9 cellular contexts compared by ENCODE assay signal in the genomic region with DNA sequence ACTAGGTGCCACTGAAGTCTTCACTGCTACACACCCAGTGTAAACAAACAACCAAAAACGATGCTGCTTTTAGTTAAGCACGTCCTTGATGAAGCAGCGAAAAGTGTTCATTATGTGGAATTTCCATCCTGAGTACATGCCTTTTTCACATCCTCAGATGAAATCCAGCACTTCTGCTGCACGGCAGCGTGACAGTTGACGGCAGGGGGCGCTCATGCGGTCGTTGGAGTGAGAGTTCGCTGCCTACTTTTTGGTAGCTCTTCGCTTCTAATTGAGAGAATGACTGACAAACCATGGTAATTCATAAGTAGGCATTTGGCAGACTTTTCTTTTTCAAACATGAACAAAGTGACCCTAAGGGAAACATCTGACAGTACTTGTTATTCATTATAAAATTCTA. TPM values are rescaled to one million over a fixed set of nuclear protein-coding genes. Genes with fewer than 3 reads are reported as not detected.
DNase-seq lines count a peak whose midpoint lies in the region; ATAC-seq and TF ChIP-seq lines count a peak whose summit lies in the region.
"Had no signal": no experiment of that assay in that cellular context is flagged by ENCODE, and none has a peak within 500 bp of the region (broad histone marks: within the 10 kb centered on the region; RNA-seq: fewer than 3 reads in every experiment).

No MANE protein-coding gene starts in this region.

- no peak overlapping the region for H2BK120ac ChIP-seq in mesenchymal stem cell (ENCODE audit: low read depth, low read length)

- H3K36me3 ChIP-seq in SJCRH30 (no peaks in the 10 kb centered on the region), mesenchymal stem cell (ENCODE audit: control insufficient read depth in 1 of 2, insufficient read depth in 2 of 2, low read depth in 1 of 2, low read length in 2 of 2) (no peaks in the 10 kb centered on the region)
- H3K36me3 ChIP-seq: BLaER1 had no signal

- ATAC-seq in omental fat pad (ENCODE audit: low FRiP score), result no peak
- no peak for ATAC-seq in GM18498 (IDR thresholded peaks at IDR 0.05; ENCODE audit: unreplicated experiment)

- no peak overlapping the region for H3K4me2 ChIP-seq in mesenchymal stem cell (ENCODE audit: low read length, poor library complexity, severe bottlenecking)
- H3K4me2 ChIP-seq: BLaER1 had no signal

- no peak overlapping the region for H3K14ac ChIP-seq in mesenchymal stem cell (ENCODE audit: low read length in 2 of 2)

- H3K27ac ChIP-seq in SJCRH30 (no peak overlapping the region), mesenchymal stem cell (ENCODE audit: low read length, poor library complexity, severe bottlenecking) (no peak overlapping the region)
- H3K27ac ChIP-seq: BLaER1 had no signal

- no peak for TF ChIP-seq CTCF in omental fat pad (IDR thresholded peaks at IDR 0.05)

- H3K27me3 ChIP-seq in SJCRH30 (no peaks in the 10 kb centered on the region), mesenchymal stem cell (ENCODE audit: control insufficient read depth in 1 of 2, insufficient read depth in 1 of 2, low read length in 2 of 2) (no peaks in the 10 kb centered on the region)
- H3K27me3 ChIP-seq: BLaER1 had no signal

- no peak overlapping the region for H4K8ac ChIP-seq in mesenchymal stem cell (ENCODE audit: low read length)

- H2BK12ac ChIP-seq in mesenchymal stem cell (ENCODE audit: low read length in 2 of 2), result no peak overlapping the region

- H4K91ac ChIP-seq in mesenchymal stem cell (ENCODE audit: low read length), result no peak overlapping the region

- no peaks in the 10 kb centered on the region for H3K79me1 ChIP-seq in mesenchymal stem cell (replicated peaks; ENCODE audit: low read length, poor library complexity, severe bottlenecking)

- H3K9ac ChIP-seq in mesenchymal stem cell (ENCODE audit: low read length), result no peak overlapping the region
- H3K9ac ChIP-seq: BLaER1 had no signal

- H2AK5ac ChIP-seq in mesenchymal stem cell (ENCODE audit: low read length, severe bottlenecking), result no peak overlapping the region

- H3K23ac ChIP-seq in mesenchymal stem cell (ENCODE audit: low read length in 2 of 2), result no peak overlapping the region

- H2AFZ ChIP-seq in mesenchymal stem cell (ENCODE audit: low read depth, low read length), result no peak overlapping the region

- WGBS in mesenchymal stem cell, result 24% methylated on average over 10 of the region's 11 CpGs

- H3K4me3 ChIP-seq in SJCRH30 (no peak overlapping the region), mesenchymal stem cell (ENCODE audit: insufficient read depth in 1 of 2, low read depth in 1 of 2, low read length in 2 of 2) (no peak overlapping the region)
- H3K4me3 ChIP-seq: BLaER1 had no signal

- H3K9me3 ChIP-seq in SJCRH30 (replicated peaks) (no peaks in the 10 kb centered on the region), mesenchymal stem cell (ENCODE audit: control insufficient read depth, low read length) (peaks cover 4% of the 10 kb centered on the region)
- H3K9me3 ChIP-seq: BLaER1 had no signal

- DNase-seq in NCI-H1092 treated with DMSO at 0.1 percent for 48 hours (lab: John Stamatoyannopoulos, UW) (peak; percentile 29), NCI-H1092 (lab: John Stamatoyannopoulos, UW) (no peak), SJCRH30 (peak; percentile 12 to 31), dermis blood vessel endothelial cell (peak; percentile 64), mesenchymal stem cell (peak; percentile 9), omental fat pad (ENCODE audit: low spot score) (no peak)
- no peak for DNase-seq in effector CD4-positive, alpha-beta T cell

- H3K18ac ChIP-seq in mesenchymal stem cell (ENCODE audit: low read depth in 1 of 2, low read length in 2 of 2), result no peak overlapping the region

- H2BK15ac ChIP-seq in mesenchymal stem cell (ENCODE audit: low read depth, poor library complexity, severe bottlenecking), result no peak overlapping the region

- H3K4me1 ChIP-seq in SJCRH30 (no peaks in the 10 kb centered on the region), mesenchymal stem cell (ENCODE audit: control insufficient read depth, insufficient read depth, low read depth, low read length) (no peaks in the 10 kb centered on the region)
- H3K4me1 ChIP-seq: BLaER1 had no signal

- no peak overlapping the region for H2BK5ac ChIP-seq in mesenchymal stem cell (ENCODE audit: low read depth, low read length, poor library complexity, severe bottlenecking)

- H3K4ac ChIP-seq in mesenchymal stem cell (ENCODE audit: low read depth in 1 of 2, low read length in 2 of 2), result no peak overlapping the region

RNA-seq across cellular contexts. Expression of a gene that starts 55.2 kb away (rescaled TPM):
- not detected in 2 replicates for total RNA-seq in SJCRH30 (2014; rRNA removed; shearing (Covaris generic))
- total RNA-seq in dermis blood vessel endothelial cell (not detected in 2 replicates), omental fat pad (not detected)
- polyA plus RNA-seq in mesenchymal stem cell (2013, experiment 1 of 2), result not detected
- polyA plus RNA-seq in mesenchymal stem cell (2013, experiment 2 of 2), result not detected

Comparison
In these comparisons a context has a peak if more than half of its experiments do, and no peak if none do; other contexts are left out.
1. DNase-seq: peak in NCI-H1092 treated with DMSO at 0.1 percent for 48 hours (single experiment), SJCRH30 (2 of 2), dermis blood vessel endothelial cell (single experiment) and mesenchymal stem cell (single experiment); none in NCI-H1092 (single experiment), omental fat pad (single experiment) and effector CD4-positive, alpha-beta T cell (single experiment).